20 cellular contexts compared by ENCODE assay signal in genomic region chr11:71430166-71430565, GRCh38. TPM values are rescaled to one million over a fixed set of nuclear protein-coding genes. Genes with fewer than 3 reads are reported as not detected.
DNase-seq lines count a peak whose midpoint lies in the region; ATAC-seq and TF ChIP-seq lines count a peak whose summit lies in the region.
"Had no signal": no experiment of that assay in that cellular context is flagged by ENCODE, and none has a peak within 500 bp of the region (broad histone marks: within the 10 kb centered on the region; RNA-seq: fewer than 3 reads in every experiment).

No MANE protein-coding gene starts in this region.

- TF ChIP-seq CTCF in upper lobe of right lung (IDR thresholded peaks at IDR 0.05): no peak

- H3K4me2 ChIP-seq in neuronal stem cell (ENCODE audit: insufficient read depth, low read length, poor library complexity, severe bottlenecking): no peak overlapping the region
- H3K4me2 ChIP-seq: A549; BLaER1 treated with 17β-estradiol and CSF1 and Interleukin-3, amounts not matched to agents 10 nM and 100 nM had no signal

- H3K27me3 ChIP-seq in neuronal stem cell (ENCODE audit: control insufficient read depth in 3 of 3, insufficient read depth in 3 of 3, low read depth in 1 of 3, low read length in 3 of 3): no peaks in the 10 kb centered on the region
- no peaks in the 10 kb centered on the region for H3K27me3 ChIP-seq in upper lobe of right lung
- H3K27me3 ChIP-seq: BE2C; BLaER1 treated with 17β-estradiol and CSF1 and Interleukin-3, amounts not matched to agents 10 nM and 100 nM had no signal

- peak overlapping the region; percentile 3 for H3K23ac ChIP-seq in neuronal stem cell (ENCODE audit: low read depth, low read length, poor library complexity)

- DNase-seq in cardiac septum (ENCODE audit: low spot score) (peak; percentile 43), Right ventricle myocardium superior (no peak), neuronal stem cell (ENCODE audit: low spot score) (no peak), upper lobe of right lung (peak; percentile 63)
- DNase-seq: 8988T; ACHN; AML-193; BE2C; CD4-positive, alpha-beta T cell; CD8-positive, alpha-beta memory T cell; DMS53; DMS79 treated with DMSO at 0.1 percent for 48 hours; GF-D8; GOT3; HCEC 1CT had no signal

- H3K36me3 ChIP-seq in neuronal stem cell (replicated peaks in 1 of 2; ENCODE audit: control insufficient read depth in 2 of 2, insufficient read depth in 2 of 2, low read length in 2 of 2) (peaks cover 12 to 14% of the 10 kb centered on the region in 2 donors), upper lobe of right lung (peaks cover 6% of the 10 kb centered on the region)
- H3K36me3 ChIP-seq: BE2C had no signal

- H2AFZ ChIP-seq in neuronal stem cell (ENCODE audit: low read length): no peak overlapping the region

- ATAC-seq in Right ventricle myocardium superior (ENCODE audit: poor library complexity) (no peak), upper lobe of right lung (no peak), HG03439 (IDR thresholded peaks at IDR 0.05; ENCODE audit: unreplicated experiment) (no peak), HG02642 (IDR thresholded peaks at IDR 0.05; ENCODE audit: poor library complexity, unreplicated experiment) (no peak)
- ATAC-seq: A549 had no signal

- H3K4me1 ChIP-seq in neuronal stem cell (ENCODE audit: control insufficient read depth in 2 of 2, insufficient read depth in 1 of 2, low read depth in 1 of 2, low read length in 2 of 2): peaks cover 0 to 4% of the 10 kb centered on the region in 2 donors
- H3K4me1 ChIP-seq in upper lobe of right lung: peaks cover 9% of the 10 kb centered on the region
- H3K4me1 ChIP-seq: BE2C had no signal

- no peak overlapping the region for H2BK120ac ChIP-seq in neuronal stem cell (ENCODE audit: low read depth, low read length)

- intact Hi-C loops in cardiac septum (cut with DNase I): no loop called here
- intact Hi-C loops in Right ventricle myocardium superior (cut with DNase I): no loop called here
- intact Hi-C loops in upper lobe of right lung (cut with DNase I): no loop called here

- WGBS in neuronal stem cell (ENCODE audit: extremely low coverage in 2 of 2, insufficient read length in 2 of 2, insufficient replicate concordance in 1 of 2), 2 donors: no CpG with 5 or more reads among the region's 9 CpGs

- no peak overlapping the region for H4K91ac ChIP-seq in neuronal stem cell (ENCODE audit: low read depth, low read length, poor library complexity)

- no peak overlapping the region for H3K14ac ChIP-seq in neuronal stem cell (ENCODE audit: low read length)

- no peak overlapping the region for H2BK12ac ChIP-seq in neuronal stem cell (ENCODE audit: low read length)

- no peak overlapping the region for H2AK5ac ChIP-seq in neuronal stem cell (ENCODE audit: low read depth, low read length)

- H4K8ac ChIP-seq in neuronal stem cell (ENCODE audit: low read depth, low read length): peak overlapping the region; percentile 84

- no peak overlapping the region for H3K9ac ChIP-seq in neuronal stem cell (ENCODE audit: low read depth, low read length, poor library complexity)
- H3K9ac ChIP-seq: BLaER1 treated with 17β-estradiol and CSF1 and Interleukin-3, amounts not matched to agents 10 nM and 100 nM had no signal

- no peak overlapping the region for H3K4ac ChIP-seq in neuronal stem cell (ENCODE audit: low read length)

- H3K27ac ChIP-seq in angular gyrus (ENCODE audit: low read depth, low read length): peak overlapping the region; percentile 11
- no peak overlapping the region for H3K27ac ChIP-seq in neuronal stem cell (replicated peaks; ENCODE audit: low read length)
- no peak overlapping the region for H3K27ac ChIP-seq in upper lobe of right lung
- H3K27ac ChIP-seq: A549; BLaER1 treated with 17β-estradiol and CSF1 and Interleukin-3, amounts not matched to agents 10 nM and 100 nM had no signal

- H2BK15ac ChIP-seq in neuronal stem cell (ENCODE audit: low read length): no peak overlapping the region

- peaks cover 2% of the 10 kb centered on the region for H3K79me1 ChIP-seq in neuronal stem cell (ENCODE audit: low read depth, low read length)

- peaks cover 3 to 5% of the 10 kb centered on the region in 2 donors for H3K9me3 ChIP-seq in neuronal stem cell (replicated peaks in 1 of 2; ENCODE audit: control insufficient read depth in 2 of 2, insufficient read depth in 1 of 2, low read depth in 1 of 2, low read length in 2 of 2)
- no peaks in the 10 kb centered on the region for H3K9me3 ChIP-seq in upper lobe of right lung
- H3K9me3 ChIP-seq: A549; BE2C; BLaER1 treated with 17β-estradiol and CSF1 and Interleukin-3, amounts not matched to agents 10 nM and 100 nM had no signal

- H2BK5ac ChIP-seq in neuronal stem cell (ENCODE audit: low read length): no peak overlapping the region

- H3K4me3 ChIP-seq in neuronal stem cell (ENCODE audit: low read length in 2 of 2) (peak overlapping the region in 1 of 2 donors; percentile 47), upper lobe of right lung (no peak overlapping the region)
- H3K4me3 ChIP-seq: A549; BLaER1 treated with 17β-estradiol and CSF1 and Interleukin-3, amounts not matched to agents 10 nM and 100 nM had no signal

- no peak overlapping the region for H3K18ac ChIP-seq in neuronal stem cell (ENCODE audit: low read length)

RNA-seq across cellular contexts. Expression of gene DHCR7, which starts 18.0 kb away (rescaled TPM):
- total RNA-seq in cardiac septum (31.2 TPM), Right ventricle myocardium superior (48.5 TPM), upper lobe of right lung (105 TPM)
- polyA plus RNA-seq in neuronal stem cell (2013, experiment 1 of 2): 138 TPM
- 140 TPM for polyA plus RNA-seq in neuronal stem cell (2013, experiment 2 of 2)

RNA-seq across cellular contexts. Expression of gene NADSYN1, which starts 22.8 kb away (rescaled TPM):
- total RNA-seq in cardiac septum: 22.0 TPM
- 18.5 TPM for total RNA-seq in Right ventricle myocardium superior
- 16.3 TPM for polyA plus RNA-seq in neuronal stem cell (2013, experiment 1 of 2)
- 16.8 TPM for polyA plus RNA-seq in neuronal stem cell (2013, experiment 2 of 2)
- 91.3 TPM for total RNA-seq in upper lobe of right lung

Comparison
In these comparisons a context has a peak if more than half of its experiments do, and no peak if none do; other contexts are left out.
1. DNase-seq: peak in cardiac septum (single experiment) and upper lobe of right lung (single experiment); none in Right ventricle myocardium superior (single experiment) and neuronal stem cell (single experiment).